ENCODE assay signal across 11 cellular contexts in the genomic region with DNA sequence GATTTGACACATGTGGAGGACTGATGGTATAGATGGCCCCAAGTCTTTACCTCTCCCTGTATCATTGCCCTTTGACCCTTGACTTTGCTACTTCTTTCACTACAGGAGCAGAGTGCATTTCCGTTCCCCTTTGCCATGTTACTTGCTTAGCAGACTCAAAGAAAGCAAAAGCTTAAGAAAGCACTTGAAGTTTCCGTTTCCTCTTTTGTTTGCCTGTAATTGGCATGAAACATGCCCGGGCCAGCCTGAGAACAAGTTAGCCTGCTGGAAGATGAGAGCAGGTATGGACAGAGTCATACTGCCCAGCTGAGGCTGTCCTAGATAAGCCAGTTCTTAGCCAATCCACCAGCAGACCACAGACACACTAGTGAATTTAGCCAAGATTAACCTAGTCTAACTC.
DNase-seq lines count a peak whose midpoint lies in the region; ATAC-seq and TF ChIP-seq lines count a peak whose summit lies in the region.
"Had no signal": no experiment of that assay in that cellular context is flagged by ENCODE, and none has a peak within 500 bp of the region (broad histone marks: within the 10 kb centered on the region; RNA-seq: fewer than 3 reads in every experiment).

No MANE protein-coding gene starts in this region.

- no peaks in the 10 kb centered on the region for H3K9me3 Mint-ChIP-seq in memory B cell
- H3K9me3 Mint-ChIP-seq: HFFc6 had no signal

- H3K36me3 Mint-ChIP-seq in memory B cell: no peaks in the 10 kb centered on the region

- H4K20me1 ChIP-seq in OCI-LY3 (ENCODE audit: insufficient read depth, low read length): no peaks in the 10 kb centered on the region

- H3K9ac ChIP-seq in OCI-LY3 (ENCODE audit: low read length): no peak overlapping the region

- no peak overlapping the region for H3K27ac Mint-ChIP-seq in memory B cell
- H3K27ac Mint-ChIP-seq: HFFc6 had no signal

- peak overlapping the region; percentile 59 for H2AFZ ChIP-seq in OCI-LY3 (ENCODE audit: low read depth, low read length)

- TF ChIP-seq CTCF in OCI-LY3 (IDR thresholded peaks at IDR 0.05; ENCODE audit: low read depth, low read length): no peak

- H3K4me2 ChIP-seq in OCI-LY3 (ENCODE audit: low read length): peak overlapping the region; percentile 26

- H3K27me3 ChIP-seq in OCI-LY3 (ENCODE audit: low read depth, low read length): no peaks in the 10 kb centered on the region

- no peak overlapping the region for H3K4me3 ChIP-seq in OCI-LY3 (ENCODE audit: low read length)

- H3K4me3 Mint-ChIP-seq in memory B cell: no peak overlapping the region
- H3K4me3 Mint-ChIP-seq: HFFc6 had no signal

- H3K27me3 Mint-ChIP-seq in memory B cell: peaks cover 3% of the 10 kb centered on the region

- ATAC-seq in HG02571 (IDR thresholded peaks at IDR 0.05; ENCODE audit: unreplicated experiment) (peak; percentile 44), memory B cell (ENCODE audit: low read depth) (peak; percentile 60)

- no peaks in the 10 kb centered on the region for H3K9me3 ChIP-seq in OCI-LY3 (ENCODE audit: insufficient read depth, low read length)

- no peaks in the 10 kb centered on the region for H3K36me3 ChIP-seq in OCI-LY3 (replicated peaks; ENCODE audit: low read depth, low read length)

- peak overlapping the region; percentile 42 for H3K27ac ChIP-seq in OCI-LY3 (ENCODE audit: low read length)

- peaks cover 9% of the 10 kb centered on the region for H3K4me1 Mint-ChIP-seq in memory B cell

- DNase-seq in NCI-H510A treated with DMSO at 0.1 percent for 48 hours (lab: John Stamatoyannopoulos, UW) (peak; percentile 12), NCI-H510A (lab: John Stamatoyannopoulos, UW) (no peak), memory B cell (ENCODE audit: low spot score in 2 of 2) (no peak), COLO829 (ENCODE audit: low spot score) (no peak), NCI-H2029 (lab: John Stamatoyannopoulos, UW) (no peak)
- no peak for DNase-seq in stimulated activated CD8-positive, alpha-beta memory T cell treated with anti-CD3 and anti-CD28 coated beads, Interleukin-4, amount 100 ng/mL, for 48 hours
- DNase-seq: activated CD4-positive, CD25-positive, alpha-beta regulatory T cell treated with anti-CD3 and anti-CD28 coated beads, Interleukin-2, amount 50 U/mL, for 72 hours; HFFc6; NCI-H1694 treated with DMSO at 0.1 percent for 48 hours had no signal

- H3K79me2 ChIP-seq in OCI-LY3 (ENCODE audit: low read length): no peaks in the 10 kb centered on the region

- H3K4me1 ChIP-seq in OCI-LY3 (ENCODE audit: low read length): peaks cover 37% of the 10 kb centered on the region
